In genomic region chr20:36830791-36831691, GRCh38 we compare ENCODE assay signal across 8 cellular contexts. TPM values are rescaled to one million over a fixed set of nuclear protein-coding genes. Genes with fewer than 3 reads are reported as not detected.
DNase-seq lines count a peak whose midpoint lies in the region; ATAC-seq, FAIRE-seq and TF ChIP-seq lines count a peak whose summit lies in the region.
"Had no signal": no experiment of that assay in that cellular context is flagged by ENCODE, and none has a peak within 500 bp of the region (broad histone marks: within the 10 kb centered on the region; RNA-seq: fewer than 3 reads in every experiment).

No MANE protein-coding gene starts in this region.

- dilution Hi-C loops in IMR-90 (cut with HindIII; ENCODE audit: low sequenced_read_pairs, unreplicated experiment) = no loop called here

- peak overlapping the region; percentile 41; the same call in 1 of the 2 replicates for H3K4ac ChIP-seq in IMR-90 (ENCODE audit: low read depth, low read length)

- H3K27ac ChIP-seq in IMR-90 (ENCODE audit: insufficient read depth, low read length) (peak overlapping the region; percentile 39; the same call in 1 of the 2 replicates), HepG2 (ENCODE audit: extremely low read length, insufficient read depth, low read length) (no peak overlapping the region), tibial artery (peak overlapping the region; percentile 81 to 90)

- H3K79me1 ChIP-seq in IMR-90 (ENCODE audit: low read depth in 1 of 2, low read length in 2 of 2) = peaks cover 45 to 81% of the 10 kb centered on the region in 2 experiments

- H3K18ac ChIP-seq in IMR-90 (ENCODE audit: low read depth, low read length) = no peak overlapping the region

- 56% methylated on average over 4 of the region's 11 CpGs; no CpG with 5 or more reads in 1 of the 2 experiments for WGBS in IMR-90 (ENCODE audit: extremely low coverage in 2 of 2, insufficient read length in 1 of 2), 2 experiments
- WGBS in HepG2 (ENCODE audit: low lambda C conversion rate) = 94% methylated on average over 11 of the region's 11 CpGs

- in situ Hi-C loops in IMR-90 (cut with MboI; ENCODE audit: low sequenced_read_pairs) (no loop called here), HepG2 (cut with HindIII; ENCODE audit: extremely low pct_ligation_motif_present, low pct_unique_long_range_greater_than_20kb) (loop anchor here (5.0 kb wide), 1 partner anchor 56 kb away; no protein-coding TSS in a partner anchor)

- no peaks in the 10 kb centered on the region for H3K79me2 ChIP-seq in HepG2 (ENCODE audit: insufficient read depth, low read length)

- H3K9me3 ChIP-seq in IMR-90 (ENCODE audit: control insufficient read depth, insufficient read depth, low read length) (no peaks in the 10 kb centered on the region), HepG2 (ENCODE audit: low read length) (no peaks in the 10 kb centered on the region), tibial artery (no peaks in the 10 kb centered on the region)

- TF ChIP-seq EP300 in HepG2 (IDR thresholded peaks at IDR 0.05; ENCODE audit: low read depth in 2 of 2, low read length in 2 of 2) = no peak
- TF ChIP-seq EP300 in HepG2 (CRISPR knock-in tag; IDR thresholded peaks at IDR 0.05; ENCODE audit: borderline replicate concordance) = no peak

- H2AFZ ChIP-seq in IMR-90 (replicated peaks; ENCODE audit: low read length, poor library complexity) (peak overlapping the region; percentile 24), HepG2 (ENCODE audit: low read length) (no peak overlapping the region)

- peaks cover 42% of the 10 kb centered on the region for H3K4me1 ChIP-seq in IMR-90 (ENCODE audit: control insufficient read depth, insufficient read depth, low read length)
- 0 out of 2 replicates have a peak, but pooled peaks cover 11% of the 10 kb centered on the region for H3K4me1 ChIP-seq in HepG2 (ENCODE audit: insufficient read depth, low read length)
- peaks cover 15 to 89% (median 67%) of the 10 kb centered on the region in 4 donors for H3K4me1 ChIP-seq in tibial artery

- H3K9ac ChIP-seq in IMR-90 (ENCODE audit: low read depth, low read length) (no peak overlapping the region), HepG2 (ENCODE audit: insufficient read depth, low read depth, low read length) (no peak overlapping the region)

- peaks cover 28% of the 10 kb centered on the region for H3K9me1 ChIP-seq in IMR-90 (ENCODE audit: insufficient read depth, low read length)

- peak overlapping the region; percentile 30; the same call in 1 of the 2 replicates for H2BK120ac ChIP-seq in IMR-90 (ENCODE audit: low read depth, low read length)

- no peak for ATAC-seq in IMR-90 (ENCODE audit: low read depth)
- peak; percentile 67 for ATAC-seq in HepG2
- no peak for ATAC-seq in GM19467 (IDR thresholded peaks at IDR 0.05; ENCODE audit: unreplicated experiment)

- intact Hi-C loops in IMR-90 (cut with micrococcal nuclease) (no loop called here), HepG2 (cut with micrococcal nuclease; ENCODE audit: unreplicated experiment) (no loop called here), tibial artery (cut with DNase I; ENCODE audit: low total_unique reads) (no loop called here)

- CTCF ChIA-PET in IMR-90 (lab: Yijun Ruan, JAX) = interaction anchor here (1.0 to 1.5 kb wide), 3 partner anchors 17 to 56 kb away, joined by 3 to 5 read pairs (median 3); no protein-coding TSS in a partner anchor
- CTCF ChIA-PET in HepG2 (lab: Yijun Ruan, JAX; ENCODE audit: low intra/inter-chr PET ratio, low total read pairs) = no interaction called here

- peak overlapping the region; percentile 4; the same call in 1 of the 2 replicates for H2BK20ac ChIP-seq in IMR-90 (ENCODE audit: low read depth, low read length)

- peak overlapping the region; percentile 34; the same call in 1 of the 2 replicates for H3K14ac ChIP-seq in IMR-90 (replicated peaks; ENCODE audit: low read depth, low read length)

- TF ChIP-seq POLR2A in IMR-90 (IDR thresholded peaks at IDR 0.05; ENCODE audit: low read depth, low read length) (no peak), HepG2 (IDR thresholded peaks at IDR 0.05; ENCODE audit: insufficient read depth in 1 of 2, low read depth in 2 of 2, low read length in 2 of 2) (no peak)

- H3K23ac ChIP-seq in IMR-90 (ENCODE audit: low read depth, low read length) = peak overlapping the region; percentile 48; the same call in 1 of the 2 replicates

- no peak overlapping the region; the same call in 2 of the 3 replicates for H2BK15ac ChIP-seq in IMR-90 (ENCODE audit: low read depth, low read length)

- FAIRE-seq in HepG2 (lab: Jason Lieb, UNC) = peak; percentile 56

- H2AK9ac ChIP-seq in IMR-90 (replicated peaks; ENCODE audit: low read depth, low read length, poor library complexity) = peak overlapping the region; percentile 66

- peak overlapping the region; percentile 11 for H2BK5ac ChIP-seq in IMR-90 (ENCODE audit: low read depth, low read length, poor library complexity, severe bottlenecking)

- TF ChIP-seq CTCF in IMR-90 (conservative IDR thresholded peaks at IDR 0.05; ENCODE audit: low read depth, low read length) = peak; percentile 33
- peak; percentile 5; the same call in 1 of the 2 replicates for TF ChIP-seq CTCF in HepG2 (CRISPR knock-in tag; IDR thresholded peaks at IDR 0.05)
- TF ChIP-seq CTCF in tibial artery (IDR thresholded peaks at IDR 0.05) = peak; percentile 33 to 34

- H3K36me3 ChIP-seq in IMR-90 (ENCODE audit: control insufficient read depth, insufficient read depth, low read length) = peaks cover 21% of the 10 kb centered on the region
- peaks cover 15 to 23% of the 10 kb centered on the region in 2 experiments for H3K36me3 ChIP-seq in HepG2 (replicated peaks in 1 of 2; ENCODE audit: control insufficient read depth in 1 of 2, insufficient read depth in 2 of 2, low read length in 2 of 2)
- peaks cover 12 to 23% (median 19%) of the 10 kb centered on the region in 3 donors for H3K36me3 ChIP-seq in tibial artery

- no peak overlapping the region; the same call in 1 of the 2 replicates for H3K56ac ChIP-seq in IMR-90 (ENCODE audit: extremely low read depth, insufficient read depth, low read length)

- H4K8ac ChIP-seq in IMR-90 (ENCODE audit: low read depth in 2 of 2, low read length in 2 of 2) = peak overlapping the region in 1 of 2 experiments; percentile 33; a peak in 2 of 4 replicates

- POLR2A ChIA-PET in IMR-90 (lab: Charles Lee; ENCODE audit: unreplicated experiment) (no interaction called here), HepG2 (lab: Yijun Ruan, JAX) (no interaction called here)

- H3K4me3 ChIP-seq in IMR-90 (ENCODE audit: insufficient read depth, low read depth, low read length) (no peak overlapping the region), HepG2 (replicated peaks in 1 of 3; ENCODE audit: insufficient read depth in 1 of 3, low read depth in 2 of 3, low read length in 3 of 3) (no peak overlapping the region), tibial artery (no peak overlapping the region)

- H4K91ac ChIP-seq in IMR-90 (ENCODE audit: insufficient read depth, low read depth, low read length) = peak overlapping the region; percentile 46

- BruUV-seq in IMR-90 (replicated peaks; lab: Mats Ljungman, UMichigan) (no TSS peak), HepG2 (replicated peaks; lab: Mats Ljungman, UMichigan) (no TSS peak)

- H3K27me3 ChIP-seq in IMR-90 (ENCODE audit: control insufficient read depth, insufficient read depth, low read length) (no peaks in the 10 kb centered on the region), HepG2 (ENCODE audit: control insufficient read depth in 1 of 2, insufficient read depth in 2 of 2, low read length in 2 of 2) (no peaks in the 10 kb centered on the region), tibial artery (no peaks in the 10 kb centered on the region)

- H3K4me2 ChIP-seq in IMR-90 (ENCODE audit: low read depth, low read length) (no peak overlapping the region), HepG2 (ENCODE audit: low read depth, low read length) (no peak overlapping the region)

- DNase-seq in IMR-90 (peak; percentile 23), cerebellar cortex (ENCODE audit: low spot score) (peak; percentile 89), HepG2 (ENCODE audit: low spot score) (no peak), tibial artery (peak; percentile 82 to 97), NCI-H2081 (lab: John Stamatoyannopoulos, UW) (no peak), SW 1271 (lab: John Stamatoyannopoulos, UW) (no peak)

- peaks cover 28% of the 10 kb centered on the region; the same call in 1 of the 2 replicates for H4K20me1 ChIP-seq in IMR-90 (ENCODE audit: insufficient read depth, low read length)
- H4K20me1 ChIP-seq in HepG2 (ENCODE audit: insufficient read depth, low read length) = no peaks in the 10 kb centered on the region

- TF ChIP-seq RAD21 in IMR-90 (IDR thresholded peaks at IDR 0.05; ENCODE audit: low read length) (no peak), HepG2 (CRISPR knock-in tag; IDR thresholded peaks at IDR 0.05) (no peak)

- peak overlapping the region; percentile 7; the same call in 1 of the 2 replicates for H4K5ac ChIP-seq in IMR-90 (ENCODE audit: low read depth, low read length)

- peak overlapping the region; percentile 81; the same call in 1 of the 2 replicates for H2AK5ac ChIP-seq in IMR-90 (ENCODE audit: low read depth, low read length)

RNA-seq across cellular contexts. Expression of gene TLDC2, which starts 44.9 kb away (rescaled TPM):
- total RNA-seq in IMR-90 (2012; rRNA removed) (under 0.01 and 0.18 TPM in 2 replicates), HepG2 (2016; rRNA removed; fragmentation: Illumina TruSeq; extraction: Trizol) (1.2 and 1.6 TPM in 2 replicates)
- polyA plus RNA-seq in IMR-90 (2012; rRNA removed) (0.07 and 0.19 TPM in 2 replicates), HepG2 (2011; rRNA removed) (0.69 and 1.5 TPM in 2 replicates)
- 0.05 and 0.08 TPM in 2 replicates for polyA plus RNA-seq in IMR-90 (2012; cell fraction: cytosol; rRNA removed)
- 0.07 and 0.10 TPM in 2 replicates for polyA plus RNA-seq in IMR-90 (2012; cell fraction: nucleus; rRNA removed; ENCODE audit: low replicate concordance)
- total RNA-seq in HepG2 (2016; cell fraction: cytosol; rRNA removed; fragmentation: Illumina TruSeq; extraction: Trizol; ENCODE audit: low read depth) = 0.62 and 0.81 TPM in 2 replicates
- 1.4 and 1.9 TPM in 2 replicates for total RNA-seq in HepG2 (2016; cell fraction: insoluble cytoplasmic fraction; rRNA removed; fragmentation: Illumina TruSeq; extraction: Trizol)
- 0.99 and 1.00 TPM in 2 replicates for total RNA-seq in HepG2 (2016; cell fraction: membrane; rRNA removed; fragmentation: Illumina TruSeq; extraction: Trizol)
- total RNA-seq in HepG2 (2016; cell fraction: nucleus; rRNA removed; fragmentation: Illumina TruSeq; extraction: Trizol) = 0.91 and 1.4 TPM in 2 replicates
- 0.95 and 1.1 TPM in 2 replicates for polyA plus RNA-seq in HepG2 (2011; cell fraction: cytosol; rRNA removed)
- 0.54 and 1.2 TPM in 2 replicates for polyA plus RNA-seq in HepG2 (2011; cell fraction: nucleus; rRNA removed)
- polyA plus RNA-seq in HepG2 (2012) = 0.45 and 1.3 TPM in 2 replicates
- polyA plus RNA-seq in HepG2 (2016; cell fraction: cytosol; fragmentation: Illumina TruSeq; extraction: Trizol; ENCODE audit: low read depth) = 0.27 and 0.36 TPM in 2 replicates
- polyA plus RNA-seq in HepG2 (2016; cell fraction: insoluble cytoplasmic fraction; fragmentation: Illumina TruSeq; extraction: Trizol; ENCODE audit: low read depth) = 1.3 and 1.7 TPM in 2 replicates
- polyA plus RNA-seq in HepG2 (2016; cell fraction: membrane; fragmentation: Illumina TruSeq; extraction: Trizol; ENCODE audit: low read depth) = 0.85 and 0.96 TPM in 2 replicates
- polyA plus RNA-seq in HepG2 (2016; cell fraction: nucleus; fragmentation: Illumina TruSeq; extraction: Trizol; ENCODE audit: insufficient read depth, low read depth) = 0.45 and 0.70 TPM in 2 replicates
- polyA minus RNA-seq in HepG2 (2011; rRNA and poly(A)+ RNA removed; ENCODE audit: low replicate concordance) = 1.4 TPM in 1 of 2 replicates, not detected in the other
- 1.2 TPM in 1 of 2 replicates, not detected in the other for polyA minus RNA-seq in HepG2 (2011; cell fraction: cytosol; rRNA and poly(A)+ RNA removed)
- 2.2 TPM in 2 replicates for polyA minus RNA-seq in HepG2 (2011; cell fraction: nucleus; rRNA and poly(A)+ RNA removed)
- total RNA-seq: NCI-H460 had no signal

RNA-seq across cellular contexts. Expression of gene DSN1, which starts 57.5 kb away (rescaled TPM):
- total RNA-seq in IMR-90 (2012; rRNA removed) (16.3 and 18.3 TPM in 2 replicates), HepG2 (2016; rRNA removed; fragmentation: Illumina TruSeq; extraction: Trizol) (53.7 and 82.4 TPM in 2 replicates)
- polyA plus RNA-seq in IMR-90 (2012; rRNA removed) (9.4 and 10.5 TPM in 2 replicates), HepG2 (2011; rRNA removed) (10.5 and 18.7 TPM in 2 replicates)
- 2.9 and 5.5 TPM in 2 replicates for polyA plus RNA-seq in IMR-90 (2012; cell fraction: cytosol; rRNA removed)
- polyA plus RNA-seq in IMR-90 (2012; cell fraction: nucleus; rRNA removed; ENCODE audit: low replicate concordance) = 3.2 and 10.1 TPM in 2 replicates
- total RNA-seq in HepG2 (2016; cell fraction: cytosol; rRNA removed; fragmentation: Illumina TruSeq; extraction: Trizol; ENCODE audit: low read depth) = 10.7 and 11.7 TPM in 2 replicates
- 57.1 and 88.9 TPM in 2 replicates for total RNA-seq in HepG2 (2016; cell fraction: insoluble cytoplasmic fraction; rRNA removed; fragmentation: Illumina TruSeq; extraction: Trizol)
- total RNA-seq in HepG2 (2016; cell fraction: membrane; rRNA removed; fragmentation: Illumina TruSeq; extraction: Trizol) = 25.4 and 26.8 TPM in 2 replicates
- 26.9 and 33.4 TPM in 2 replicates for total RNA-seq in HepG2 (2016; cell fraction: nucleus; rRNA removed; fragmentation: Illumina TruSeq; extraction: Trizol)
- polyA plus RNA-seq in HepG2 (2011; cell fraction: cytosol; rRNA removed) = 9.6 and 10.1 TPM in 2 replicates
- 8.8 and 10.9 TPM in 2 replicates for polyA plus RNA-seq in HepG2 (2011; cell fraction: nucleus; rRNA removed)
- polyA plus RNA-seq in HepG2 (2012) = 8.0 and 18.3 TPM in 2 replicates
- polyA plus RNA-seq in HepG2 (2016; cell fraction: cytosol; fragmentation: Illumina TruSeq; extraction: Trizol; ENCODE audit: low read depth) = 4.4 and 5.3 TPM in 2 replicates
- polyA plus RNA-seq in HepG2 (2016; cell fraction: insoluble cytoplasmic fraction; fragmentation: Illumina TruSeq; extraction: Trizol; ENCODE audit: low read depth) = 61.2 and 64.9 TPM in 2 replicates
- polyA plus RNA-seq in HepG2 (2016; cell fraction: membrane; fragmentation: Illumina TruSeq; extraction: Trizol; ENCODE audit: low read depth) = 9.5 and 10.6 TPM in 2 replicates
- polyA plus RNA-seq in HepG2 (2016; cell fraction: nucleus; fragmentation: Illumina TruSeq; extraction: Trizol; ENCODE audit: insufficient read depth, low read depth) = 65.4 and 71.7 TPM in 2 replicates
- polyA minus RNA-seq in HepG2 (2011; rRNA and poly(A)+ RNA removed; ENCODE audit: low replicate concordance) = 6.5 and 15.7 TPM in 2 replicates
- 6.1 and 9.5 TPM in 2 replicates for polyA minus RNA-seq in HepG2 (2011; cell fraction: cytosol; rRNA and poly(A)+ RNA removed)
- polyA minus RNA-seq in HepG2 (2011; cell fraction: nucleus; rRNA and poly(A)+ RNA removed) = 10.8 and 15.7 TPM in 2 replicates

Comparison
In these comparisons a context has a peak if more than half of its experiments do, and no peak if none do; other contexts are left out.
1. DNase-seq: peak in IMR-90 (single experiment), cerebellar cortex (single experiment) and tibial artery (2 of 2); none in HepG2 (single experiment), NCI-H2081 (0 of 2) and SW 1271 (0 of 2).
2. Peak in every context shown above with its lines, with median percentiles within 50 percentile points of each other: CTCF ChIP-seq.